3 cellular contexts compared by ENCODE assay signal in the genomic region with DNA sequence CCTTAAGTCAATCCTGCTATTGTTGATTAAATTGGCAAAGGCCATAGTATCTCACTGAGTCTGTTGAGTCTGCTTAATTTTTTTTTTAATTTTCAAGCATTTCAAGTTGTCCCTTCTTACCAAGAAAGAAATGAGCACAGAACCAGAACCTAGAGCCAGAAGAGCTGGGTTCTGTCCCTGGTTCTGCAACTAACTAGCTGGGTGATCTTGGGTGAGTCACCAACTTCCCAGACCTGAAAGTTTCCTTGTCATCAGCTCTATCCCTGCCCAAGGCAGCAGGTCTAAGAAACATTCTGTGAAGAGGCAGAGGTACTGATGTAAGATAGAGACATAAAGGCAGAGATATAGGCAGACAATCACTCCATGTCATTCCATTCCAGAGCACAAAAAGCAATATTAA.
TF ChIP-seq lines count a peak whose summit lies in the region.

No MANE protein-coding gene starts in this region.

TF ChIP-seq in SK-N-SH, 30 proteins besides CTCF, POLR2A, EP300 and RAD21:
- TF ChIP-seq, protein P1, sequence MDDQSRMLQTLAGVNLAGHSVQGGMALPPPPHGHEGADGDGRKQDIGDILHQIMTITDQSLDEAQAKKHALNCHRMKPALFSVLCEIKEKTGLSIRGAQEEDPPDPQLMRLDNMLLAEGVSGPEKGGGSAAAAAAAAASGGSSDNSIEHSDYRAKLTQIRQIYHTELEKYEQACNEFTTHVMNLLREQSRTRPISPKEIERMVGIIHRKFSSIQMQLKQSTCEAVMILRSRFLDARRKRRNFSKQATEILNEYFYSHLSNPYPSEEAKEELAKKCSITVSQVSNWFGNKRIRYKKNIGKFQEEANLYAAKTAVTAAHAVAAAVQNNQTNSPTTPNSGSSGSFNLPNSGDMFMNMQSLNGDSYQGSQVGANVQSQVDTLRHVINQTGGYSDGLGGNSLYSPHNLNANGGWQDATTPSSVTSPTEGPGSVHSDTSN (IDR thresholded peaks at IDR 0.05), result no peak
- TF ChIP-seq, protein P2, sequence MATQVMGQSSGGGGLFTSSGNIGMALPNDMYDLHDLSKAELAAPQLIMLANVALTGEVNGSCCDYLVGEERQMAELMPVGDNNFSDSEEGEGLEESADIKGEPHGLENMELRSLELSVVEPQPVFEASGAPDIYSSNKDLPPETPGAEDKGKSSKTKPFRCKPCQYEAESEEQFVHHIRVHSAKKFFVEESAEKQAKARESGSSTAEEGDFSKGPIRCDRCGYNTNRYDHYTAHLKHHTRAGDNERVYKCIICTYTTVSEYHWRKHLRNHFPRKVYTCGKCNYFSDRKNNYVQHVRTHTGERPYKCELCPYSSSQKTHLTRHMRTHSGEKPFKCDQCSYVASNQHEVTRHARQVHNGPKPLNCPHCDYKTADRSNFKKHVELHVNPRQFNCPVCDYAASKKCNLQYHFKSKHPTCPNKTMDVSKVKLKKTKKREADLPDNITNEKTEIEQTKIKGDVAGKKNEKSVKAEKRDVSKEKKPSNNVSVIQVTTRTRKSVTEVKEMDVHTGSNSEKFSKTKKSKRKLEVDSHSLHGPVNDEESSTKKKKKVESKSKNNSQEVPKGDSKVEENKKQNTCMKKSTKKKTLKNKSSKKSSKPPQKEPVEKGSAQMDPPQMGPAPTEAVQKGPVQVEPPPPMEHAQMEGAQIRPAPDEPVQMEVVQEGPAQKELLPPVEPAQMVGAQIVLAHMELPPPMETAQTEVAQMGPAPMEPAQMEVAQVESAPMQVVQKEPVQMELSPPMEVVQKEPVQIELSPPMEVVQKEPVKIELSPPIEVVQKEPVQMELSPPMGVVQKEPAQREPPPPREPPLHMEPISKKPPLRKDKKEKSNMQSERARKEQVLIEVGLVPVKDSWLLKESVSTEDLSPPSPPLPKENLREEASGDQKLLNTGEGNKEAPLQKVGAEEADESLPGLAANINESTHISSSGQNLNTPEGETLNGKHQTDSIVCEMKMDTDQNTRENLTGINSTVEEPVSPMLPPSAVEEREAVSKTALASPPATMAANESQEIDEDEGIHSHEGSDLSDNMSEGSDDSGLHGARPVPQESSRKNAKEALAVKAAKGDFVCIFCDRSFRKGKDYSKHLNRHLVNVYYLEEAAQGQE (IDR thresholded peaks at IDR 0.05; ENCODE audit: low read depth, low read length), result peak; percentile 54; the same call in 1 of the 2 replicates

TF ChIP-seq in SK-N-SH treated with all-trans-retinoic acid at 6 μM for 48 hours, 23 proteins besides CTCF, POLR2A, EP300 and RAD21:
- TF ChIP-seq ISL1 (CRISPR knock-in tag; IDR thresholded peaks at IDR 0.05), result no peak
- no peak for TF ChIP-seq TCF4 (CRISPR knock-in tag; IDR thresholded peaks at IDR 0.05; ENCODE audit: borderline replicate concordance)
- no peak for TF ChIP-seq ZC3H10 (CRISPR knock-in tag; IDR thresholded peaks at IDR 0.05)
- no peak for TF ChIP-seq CSDC2 (CRISPR knock-in tag; IDR thresholded peaks at IDR 0.05)
- TF ChIP-seq ZNF70 (CRISPR knock-in tag; IDR thresholded peaks at IDR 0.05), result no peak

TF ChIP-seq in K562, 482 proteins besides CTCF, POLR2A, EP300 and RAD21 (continues in another document):
- TF ChIP-seq ZNF212 (CRISPR knock-in tag; IDR thresholded peaks at IDR 0.05), result no peak
- peak; percentile 30; the same call in 1 of the 2 replicates for TF ChIP-seq JUND (IDR thresholded peaks at IDR 0.05; ENCODE audit: borderline replicate concordance, low read depth, low read length)
- no peak; the same call in 2 of the 3 replicates for TF ChIP-seq JUND (tag; IDR thresholded peaks at IDR 0.05; ENCODE audit: borderline replicate concordance, low read depth, low read length)
- no peak for TF ChIP-seq SLC30A9 (CRISPR knock-in tag; IDR thresholded peaks at IDR 0.05)
- TF ChIP-seq, protein P3, sequence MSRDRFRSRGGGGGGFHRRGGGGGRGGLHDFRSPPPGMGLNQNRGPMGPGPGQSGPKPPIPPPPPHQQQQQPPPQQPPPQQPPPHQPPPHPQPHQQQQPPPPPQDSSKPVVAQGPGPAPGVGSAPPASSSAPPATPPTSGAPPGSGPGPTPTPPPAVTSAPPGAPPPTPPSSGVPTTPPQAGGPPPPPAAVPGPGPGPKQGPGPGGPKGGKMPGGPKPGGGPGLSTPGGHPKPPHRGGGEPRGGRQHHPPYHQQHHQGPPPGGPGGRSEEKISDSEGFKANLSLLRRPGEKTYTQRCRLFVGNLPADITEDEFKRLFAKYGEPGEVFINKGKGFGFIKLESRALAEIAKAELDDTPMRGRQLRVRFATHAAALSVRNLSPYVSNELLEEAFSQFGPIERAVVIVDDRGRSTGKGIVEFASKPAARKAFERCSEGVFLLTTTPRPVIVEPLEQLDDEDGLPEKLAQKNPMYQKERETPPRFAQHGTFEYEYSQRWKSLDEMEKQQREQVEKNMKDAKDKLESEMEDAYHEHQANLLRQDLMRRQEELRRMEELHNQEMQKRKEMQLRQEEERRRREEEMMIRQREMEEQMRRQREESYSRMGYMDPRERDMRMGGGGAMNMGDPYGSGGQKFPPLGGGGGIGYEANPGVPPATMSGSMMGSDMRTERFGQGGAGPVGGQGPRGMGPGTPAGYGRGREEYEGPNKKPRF (IDR thresholded peaks at IDR 0.05; ENCODE audit: low read depth, low read length), result no peak
- no peak for TF ChIP-seq MCM2 (IDR thresholded peaks at IDR 0.05; ENCODE audit: low read depth)
- TF ChIP-seq, protein P4, sequence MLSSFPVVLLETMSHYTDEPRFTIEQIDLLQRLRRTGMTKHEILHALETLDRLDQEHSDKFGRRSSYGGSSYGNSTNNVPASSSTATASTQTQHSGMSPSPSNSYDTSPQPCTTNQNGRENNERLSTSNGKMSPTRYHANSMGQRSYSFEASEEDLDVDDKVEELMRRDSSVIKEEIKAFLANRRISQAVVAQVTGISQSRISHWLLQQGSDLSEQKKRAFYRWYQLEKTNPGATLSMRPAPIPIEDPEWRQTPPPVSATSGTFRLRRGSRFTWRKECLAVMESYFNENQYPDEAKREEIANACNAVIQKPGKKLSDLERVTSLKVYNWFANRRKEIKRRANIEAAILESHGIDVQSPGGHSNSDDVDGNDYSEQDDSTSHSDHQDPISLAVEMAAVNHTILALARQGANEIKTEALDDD (IDR thresholded peaks at IDR 0.05), result peak; percentile 97
- TF ChIP-seq FOSL1 (tag; conservative IDR thresholded peaks at IDR 0.05), result 0 out of 2 replicates have a peak, but pooled peaks have one; percentile 31
- no peak for TF ChIP-seq CCNT2 (IDR thresholded peaks at IDR 0.05; ENCODE audit: borderline replicate concordance, extremely low read depth, insufficient read length, low read depth, low read length)
- TF ChIP-seq, protein P5, sequence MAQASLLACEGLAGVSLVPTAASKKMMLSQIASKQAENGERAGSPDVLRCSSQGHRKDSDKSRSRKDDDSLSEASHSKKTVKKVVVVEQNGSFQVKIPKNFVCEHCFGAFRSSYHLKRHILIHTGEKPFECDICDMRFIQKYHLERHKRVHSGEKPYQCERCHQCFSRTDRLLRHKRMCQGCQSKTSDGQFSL (CRISPR knock-in tag; IDR thresholded peaks at IDR 0.05), result no peak
- TF ChIP-seq, protein P5 (tag; IDR thresholded peaks at IDR 0.05), result no peak
- no peak for TF ChIP-seq ELF1 (tag; IDR thresholded peaks at IDR 0.05)
- TF ChIP-seq DDX20 (tag; IDR thresholded peaks at IDR 0.05; ENCODE audit: low read depth), result no peak
- TF ChIP-seq, protein P6, sequence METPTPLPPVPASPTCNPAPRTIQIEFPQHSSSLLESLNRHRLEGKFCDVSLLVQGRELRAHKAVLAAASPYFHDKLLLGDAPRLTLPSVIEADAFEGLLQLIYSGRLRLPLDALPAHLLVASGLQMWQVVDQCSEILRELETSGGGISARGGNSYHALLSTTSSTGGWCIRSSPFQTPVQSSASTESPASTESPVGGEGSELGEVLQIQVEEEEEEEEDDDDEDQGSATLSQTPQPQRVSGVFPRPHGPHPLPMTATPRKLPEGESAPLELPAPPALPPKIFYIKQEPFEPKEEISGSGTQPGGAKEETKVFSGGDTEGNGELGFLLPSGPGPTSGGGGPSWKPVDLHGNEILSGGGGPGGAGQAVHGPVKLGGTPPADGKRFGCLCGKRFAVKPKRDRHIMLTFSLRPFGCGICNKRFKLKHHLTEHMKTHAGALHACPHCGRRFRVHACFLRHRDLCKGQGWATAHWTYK (CRISPR knock-in tag; IDR thresholded peaks at IDR 0.05), result no peak
- TF ChIP-seq RFX7 (CRISPR knock-in tag; IDR thresholded peaks at IDR 0.05), result no peak
- TF ChIP-seq, protein P7, sequence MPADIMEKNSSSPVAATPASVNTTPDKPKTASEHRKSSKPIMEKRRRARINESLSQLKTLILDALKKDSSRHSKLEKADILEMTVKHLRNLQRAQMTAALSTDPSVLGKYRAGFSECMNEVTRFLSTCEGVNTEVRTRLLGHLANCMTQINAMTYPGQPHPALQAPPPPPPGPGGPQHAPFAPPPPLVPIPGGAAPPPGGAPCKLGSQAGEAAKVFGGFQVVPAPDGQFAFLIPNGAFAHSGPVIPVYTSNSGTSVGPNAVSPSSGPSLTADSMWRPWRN (IDR thresholded peaks at IDR 0.05; ENCODE audit: low read depth), result no peak
- TF ChIP-seq ZNF75A (CRISPR knock-in tag; IDR thresholded peaks at IDR 0.05), result no peak
- TF ChIP-seq LCOR (CRISPR knock-in tag; IDR thresholded peaks at IDR 0.05), result no peak
- TF ChIP-seq, protein P8, sequence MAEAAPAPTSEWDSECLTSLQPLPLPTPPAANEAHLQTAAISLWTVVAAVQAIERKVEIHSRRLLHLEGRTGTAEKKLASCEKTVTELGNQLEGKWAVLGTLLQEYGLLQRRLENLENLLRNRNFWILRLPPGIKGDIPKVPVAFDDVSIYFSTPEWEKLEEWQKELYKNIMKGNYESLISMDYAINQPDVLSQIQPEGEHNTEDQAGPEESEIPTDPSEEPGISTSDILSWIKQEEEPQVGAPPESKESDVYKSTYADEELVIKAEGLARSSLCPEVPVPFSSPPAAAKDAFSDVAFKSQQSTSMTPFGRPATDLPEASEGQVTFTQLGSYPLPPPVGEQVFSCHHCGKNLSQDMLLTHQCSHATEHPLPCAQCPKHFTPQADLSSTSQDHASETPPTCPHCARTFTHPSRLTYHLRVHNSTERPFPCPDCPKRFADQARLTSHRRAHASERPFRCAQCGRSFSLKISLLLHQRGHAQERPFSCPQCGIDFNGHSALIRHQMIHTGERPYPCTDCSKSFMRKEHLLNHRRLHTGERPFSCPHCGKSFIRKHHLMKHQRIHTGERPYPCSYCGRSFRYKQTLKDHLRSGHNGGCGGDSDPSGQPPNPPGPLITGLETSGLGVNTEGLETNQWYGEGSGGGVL (CRISPR knock-in tag; IDR thresholded peaks at IDR 0.05), result no peak
- TF ChIP-seq TCF7L2 (IDR thresholded peaks at IDR 0.05; ENCODE audit: low read depth, low read length), result no peak
- TF ChIP-seq JUN (IDR thresholded peaks at IDR 0.05; ENCODE audit: borderline replicate concordance, low read depth, low read length), result 0 out of 2 replicates have a peak, but pooled peaks have one; percentile 7
- no peak for TF ChIP-seq JUN (CRISPR knock-in tag; IDR thresholded peaks at IDR 0.05; ENCODE audit: borderline replicate concordance)
- TF ChIP-seq SMARCC2 (IDR thresholded peaks at IDR 0.05; ENCODE audit: low read depth), result no peak
- no peak for TF ChIP-seq RCOR1 (IDR thresholded peaks at IDR 0.05; ENCODE audit: borderline replicate concordance in 1 of 2, low read depth in 2 of 2, low read length in 2 of 2)
- TF ChIP-seq, protein P9, sequence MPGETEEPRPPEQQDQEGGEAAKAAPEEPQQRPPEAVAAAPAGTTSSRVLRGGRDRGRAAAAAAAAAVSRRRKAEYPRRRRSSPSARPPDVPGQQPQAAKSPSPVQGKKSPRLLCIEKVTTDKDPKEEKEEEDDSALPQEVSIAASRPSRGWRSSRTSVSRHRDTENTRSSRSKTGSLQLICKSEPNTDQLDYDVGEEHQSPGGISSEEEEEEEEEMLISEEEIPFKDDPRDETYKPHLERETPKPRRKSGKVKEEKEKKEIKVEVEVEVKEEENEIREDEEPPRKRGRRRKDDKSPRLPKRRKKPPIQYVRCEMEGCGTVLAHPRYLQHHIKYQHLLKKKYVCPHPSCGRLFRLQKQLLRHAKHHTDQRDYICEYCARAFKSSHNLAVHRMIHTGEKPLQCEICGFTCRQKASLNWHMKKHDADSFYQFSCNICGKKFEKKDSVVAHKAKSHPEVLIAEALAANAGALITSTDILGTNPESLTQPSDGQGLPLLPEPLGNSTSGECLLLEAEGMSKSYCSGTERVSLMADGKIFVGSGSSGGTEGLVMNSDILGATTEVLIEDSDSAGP (CRISPR knock-in tag; IDR thresholded peaks at IDR 0.05), result no peak
- no peak for TF ChIP-seq ZNF79 (CRISPR knock-in tag; IDR thresholded peaks at IDR 0.05; ENCODE audit: low read depth)
- TF ChIP-seq, protein P10, sequence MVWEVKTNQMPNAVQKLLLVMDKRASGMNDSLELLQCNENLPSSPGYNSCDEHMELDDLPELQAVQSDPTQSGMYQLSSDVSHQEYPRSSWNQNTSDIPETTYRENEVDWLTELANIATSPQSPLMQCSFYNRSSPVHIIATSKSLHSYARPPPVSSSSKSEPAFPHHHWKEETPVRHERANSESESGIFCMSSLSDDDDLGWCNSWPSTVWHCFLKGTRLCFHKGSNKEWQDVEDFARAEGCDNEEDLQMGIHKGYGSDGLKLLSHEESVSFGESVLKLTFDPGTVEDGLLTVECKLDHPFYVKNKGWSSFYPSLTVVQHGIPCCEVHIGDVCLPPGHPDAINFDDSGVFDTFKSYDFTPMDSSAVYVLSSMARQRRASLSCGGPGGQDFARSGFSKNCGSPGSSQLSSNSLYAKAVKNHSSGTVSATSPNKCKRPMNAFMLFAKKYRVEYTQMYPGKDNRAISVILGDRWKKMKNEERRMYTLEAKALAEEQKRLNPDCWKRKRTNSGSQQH (CRISPR knock-in tag; IDR thresholded peaks at IDR 0.05), result no peak
- no peak for TF ChIP-seq MTA1 (IDR thresholded peaks at IDR 0.05; ENCODE audit: borderline replicate concordance)
- TF ChIP-seq CHCHD3 (CRISPR knock-in tag; IDR thresholded peaks at IDR 0.05), result no peak
- TF ChIP-seq, protein P11, sequence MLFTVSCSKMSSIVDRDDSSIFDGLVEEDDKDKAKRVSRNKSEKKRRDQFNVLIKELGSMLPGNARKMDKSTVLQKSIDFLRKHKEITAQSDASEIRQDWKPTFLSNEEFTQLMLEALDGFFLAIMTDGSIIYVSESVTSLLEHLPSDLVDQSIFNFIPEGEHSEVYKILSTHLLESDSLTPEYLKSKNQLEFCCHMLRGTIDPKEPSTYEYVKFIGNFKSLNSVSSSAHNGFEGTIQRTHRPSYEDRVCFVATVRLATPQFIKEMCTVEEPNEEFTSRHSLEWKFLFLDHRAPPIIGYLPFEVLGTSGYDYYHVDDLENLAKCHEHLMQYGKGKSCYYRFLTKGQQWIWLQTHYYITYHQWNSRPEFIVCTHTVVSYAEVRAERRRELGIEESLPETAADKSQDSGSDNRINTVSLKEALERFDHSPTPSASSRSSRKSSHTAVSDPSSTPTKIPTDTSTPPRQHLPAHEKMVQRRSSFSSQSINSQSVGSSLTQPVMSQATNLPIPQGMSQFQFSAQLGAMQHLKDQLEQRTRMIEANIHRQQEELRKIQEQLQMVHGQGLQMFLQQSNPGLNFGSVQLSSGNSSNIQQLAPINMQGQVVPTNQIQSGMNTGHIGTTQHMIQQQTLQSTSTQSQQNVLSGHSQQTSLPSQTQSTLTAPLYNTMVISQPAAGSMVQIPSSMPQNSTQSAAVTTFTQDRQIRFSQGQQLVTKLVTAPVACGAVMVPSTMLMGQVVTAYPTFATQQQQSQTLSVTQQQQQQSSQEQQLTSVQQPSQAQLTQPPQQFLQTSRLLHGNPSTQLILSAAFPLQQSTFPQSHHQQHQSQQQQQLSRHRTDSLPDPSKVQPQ (CRISPR knock-in tag; IDR thresholded peaks at IDR 0.05; ENCODE audit: borderline replicate concordance), result no peak
- no peak for TF ChIP-seq KLF10 (CRISPR knock-in tag; IDR thresholded peaks at IDR 0.05)
- no peak for TF ChIP-seq NFIC (IDR thresholded peaks at IDR 0.05)
- no peak for TF ChIP-seq MYC (IDR thresholded peaks at IDR 0.05; ENCODE audit: low read depth, low read length)
- TF ChIP-seq MYC (CRISPR knock-in tag; IDR thresholded peaks at IDR 0.05; ENCODE audit: borderline replicate concordance, low read depth), result no peak
